In the genomic region with DNA sequence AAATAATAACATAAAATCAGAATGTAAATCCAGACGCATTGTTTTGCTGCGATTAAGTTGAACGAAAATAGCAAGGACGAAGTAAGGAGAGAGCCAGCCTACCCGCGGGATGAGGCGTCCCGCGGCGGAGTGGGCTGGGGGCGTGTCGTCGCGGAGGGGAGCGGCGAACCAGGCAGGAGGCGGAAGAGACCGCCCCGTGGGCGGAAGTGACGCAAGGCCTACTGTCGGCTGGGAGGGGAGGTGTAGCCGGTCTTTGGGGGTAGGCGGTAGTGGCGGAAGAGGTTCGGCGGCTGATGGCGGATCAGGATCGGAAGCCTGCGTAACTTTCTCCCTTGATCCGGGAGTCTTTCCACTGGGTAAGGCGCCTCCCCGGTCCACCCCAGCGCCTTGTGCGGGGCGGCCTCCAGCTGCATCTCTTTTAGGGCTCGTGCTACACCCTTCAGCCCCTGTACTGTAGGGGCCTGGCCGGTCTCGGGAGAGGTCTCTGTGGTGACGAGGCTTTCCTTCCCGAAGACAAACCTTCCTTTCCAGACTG, we compare ENCODE assay signal across 8 cellular contexts. TPM values are rescaled to one million over a fixed set of nuclear protein-coding genes. Genes with fewer than 3 reads are reported as not detected.
DNase-seq lines count a peak whose midpoint lies in the region; ATAC-seq, FAIRE-seq and TF ChIP-seq lines count a peak whose summit lies in the region.

TSS of gene TAX1BP1 (plus strand) at position 249 of the 535 bp plus-strand sequence. CDS start 8,363 bp downstream, outside the sequence.

- H3K36me3 ChIP-seq in body of pancreas (replicated peaks in 1 of 2; ENCODE audit: insufficient read depth in 1 of 2, low read depth in 2 of 2) (no peaks in the 10 kb centered on the region), gastrocnemius medialis (no peaks in the 10 kb centered on the region)

- H3K4me3 ChIP-seq in body of pancreas (peak within 1 kb of the TSS; percentile 74 to 94), gastrocnemius medialis (peak within 1 kb of the TSS; percentile 86 to 98 (median 96))

- H3K27ac ChIP-seq in 22Rv1: peak within 1 kb of the TSS; percentile 91
- peak within 1 kb of the TSS; percentile 98 to 100 (median 100) for H3K27ac ChIP-seq in body of pancreas
- peak within 1 kb of the TSS; percentile 94 to 99 (median 98) for H3K27ac ChIP-seq in gastrocnemius medialis

- DNase-seq in NCI-H2107 treated with DMSO at 0.1 percent for 48 hours (lab: John Stamatoyannopoulos, UW; ENCODE audit: unreplicated experiment): peak; percentile 94
- DNase-seq in body of pancreas: peak; percentile 95 to 96 (median 96)
- peak; percentile 49 for DNase-seq in iPS DF 4.7 (ENCODE audit: extremely low read depth, low spot score)
- DNase-seq in gastrocnemius medialis: peak; percentile 93 to 94

- intact Hi-C loops in body of pancreas (cut with DNase I): no loop called here
- intact Hi-C loops in gastrocnemius medialis (cut with DNase I; ENCODE audit: low total_unique reads): loop anchor here (1.0 to 10.0 kb wide), 6 partner anchors 77 to 548 kb away; no protein-coding TSS in a partner anchor

- TF ChIP-seq POLR2A in body of pancreas (IDR thresholded peaks at IDR 0.05) (peak; percentile 98 to 99 (median 99)), gastrocnemius medialis (IDR thresholded peaks at IDR 0.05) (peak; percentile 96 to 97)

- H3K4me1 ChIP-seq in body of pancreas (peaks cover 72% of the 10 kb centered on the region), gastrocnemius medialis (peaks cover 24 to 30% of the 10 kb centered on the region in 2 donors)

- H3K27me3 ChIP-seq in body of pancreas (no peaks in the 10 kb centered on the region), gastrocnemius medialis (no peaks in the 10 kb centered on the region)

- 0 to 1% methylated on average over 23 to 41 of the region's 41 CpGs for WGBS in body of pancreas, 2 donors

- ATAC-seq in GM18520 (IDR thresholded peaks at IDR 0.05; ENCODE audit: unreplicated experiment) (peak; percentile 87), HG03064 (IDR thresholded peaks at IDR 0.05; ENCODE audit: low read depth, unreplicated experiment) (peak; percentile 91), body of pancreas (peak; percentile 93), gastrocnemius medialis (peak; percentile 95 to 97)

- in situ Hi-C loops in gastrocnemius medialis (cut with MboI; ENCODE audit: low sequenced_read_pairs in 4 of 4): loop anchor here in 3 of 4 donors (5.0 to 10.0 kb wide), 3 partner anchors 65 to 75 kb away; partner anchors contain the start of gene HIBADH (in 1 of the 3)

- H3K9me3 ChIP-seq in body of pancreas (no peaks in the 10 kb centered on the region), gastrocnemius medialis (no peaks in the 10 kb centered on the region)

- FAIRE-seq in TTC549 (lab: Jason Lieb, UNC): peak; percentile 22

- TF ChIP-seq CTCF in 22Rv1 (IDR thresholded peaks at IDR 0.05) (no peak), body of pancreas (IDR thresholded peaks at IDR 0.05) (peak in 1 of 7 experiments; percentile 23), gastrocnemius medialis (IDR thresholded peaks at IDR 0.05 in 4 of 5, conservative IDR thresholded peaks at IDR 0.05 in 1 of 5) (no peak)

RNA-seq across cellular contexts. Expression of gene TAX1BP1, which starts in this region (rescaled TPM):
- total RNA-seq in body of pancreas (10 to 100 TPM; 38.9 to 57.6 TPM), gastrocnemius medialis (100 to 1,000 TPM; 110 to 136 (median 113) TPM)

Comparison
In these comparisons a context has a peak if more than half of its experiments do, and no peak if none do; other contexts are left out.
1. Peak in every context shown above with its lines: DNase-seq, ATAC-seq, H3K4me3 ChIP-seq and H3K27ac ChIP-seq.